ENCODE assay signal across 8 cellular contexts in genomic region chr2:174012347-174013309, GRCh38. TPM values are rescaled to one million over a fixed set of nuclear protein-coding genes. Genes with fewer than 3 reads are reported as not detected.
DNase-seq lines count a peak whose midpoint lies in the region; TF ChIP-seq lines count a peak whose summit lies in the region.

No MANE protein-coding gene starts in this region.

- no peak overlapping the region for H2BK12ac ChIP-seq in neuronal stem cell (ENCODE audit: low read length)

- H2BK120ac ChIP-seq in neuronal stem cell (ENCODE audit: low read depth, low read length): peak overlapping the region; percentile 95

- H2BK15ac ChIP-seq in neuronal stem cell (ENCODE audit: low read length): peak overlapping the region; percentile 92

- H4K8ac ChIP-seq in neuronal stem cell (ENCODE audit: low read depth, low read length): peak overlapping the region; percentile 97

- H3K4me1 ChIP-seq in neuronal stem cell (ENCODE audit: control insufficient read depth in 2 of 2, insufficient read depth in 1 of 2, low read depth in 1 of 2, low read length in 2 of 2): peaks cover 0 to 9% of the 10 kb centered on the region in 2 donors

- no peaks in the 10 kb centered on the region for H3K9me3 ChIP-seq in neuronal stem cell (replicated peaks in 1 of 2; ENCODE audit: control insufficient read depth in 2 of 2, insufficient read depth in 1 of 2, low read depth in 1 of 2, low read length in 2 of 2)

- no peaks in the 10 kb centered on the region for H3K79me1 ChIP-seq in neuronal stem cell (ENCODE audit: low read depth, low read length)

- no peak for TF ChIP-seq CTCF in fibroblast of villous mesenchyme (IDR thresholded peaks at IDR 0.05; ENCODE audit: insufficient read depth, low read depth, low read length)

- peaks cover 0 to 3% (median 0%) of the 10 kb centered on the region in 3 experiments for H3K27me3 ChIP-seq in neuronal stem cell (ENCODE audit: control insufficient read depth in 3 of 3, insufficient read depth in 3 of 3, low read depth in 1 of 3, low read length in 3 of 3)

- H3K4me2 ChIP-seq in neuronal stem cell (ENCODE audit: insufficient read depth, low read length, poor library complexity, severe bottlenecking): peak overlapping the region; percentile 57

- H3K4ac ChIP-seq in neuronal stem cell (ENCODE audit: low read length): peak overlapping the region; percentile 71

- no CpG with 5 or more reads among the region's 56 CpGs for WGBS in neuronal stem cell (ENCODE audit: extremely low coverage in 2 of 2, insufficient read length in 2 of 2, insufficient replicate concordance in 1 of 2), 2 donors

- peak; percentile 80 for DNase-seq in AG20443 (ENCODE audit: low spot score)
- peak; percentile 48 for DNase-seq in HPDE6-E6E7 (ENCODE audit: extremely low spot score)
- DNase-seq in activated effector memory CD4-positive, alpha-beta T cell treated with anti-CD3 and anti-CD28 coated beads, Interleukin-2, amount 50 U/mL, for 16 hours: peak; percentile 73
- peak; percentile 76 for DNase-seq in fibroblast of villous mesenchyme (ENCODE audit: low read depth)
- DNase-seq in neuronal stem cell (ENCODE audit: low spot score): no peak
- peak; percentile 83 for DNase-seq in ureter (ENCODE audit: low spot score)
- no peak for DNase-seq in DMS 273 (lab: John Stamatoyannopoulos, UW; ENCODE audit: unreplicated experiment)
- DNase-seq in NK-92 (lab: John Stamatoyannopoulos, UW; ENCODE audit: unreplicated experiment): no peak

- no peak overlapping the region for H3K27ac ChIP-seq in neuronal stem cell (replicated peaks; ENCODE audit: low read length)

- peak overlapping the region; percentile 98 for H2AK5ac ChIP-seq in neuronal stem cell (ENCODE audit: low read depth, low read length)

- no peak overlapping the region for H3K9ac ChIP-seq in neuronal stem cell (ENCODE audit: low read depth, low read length, poor library complexity)

- peak overlapping the region; percentile 96 for H3K18ac ChIP-seq in neuronal stem cell (ENCODE audit: low read length)

- H4K91ac ChIP-seq in neuronal stem cell (ENCODE audit: low read depth, low read length, poor library complexity): no peak overlapping the region

- H3K4me3 ChIP-seq in fibroblast of villous mesenchyme (ENCODE audit: low read depth, low read length): peak overlapping the region; percentile 55
- H3K4me3 ChIP-seq in neuronal stem cell (ENCODE audit: low read length in 2 of 2): no peak overlapping the region

- peak overlapping the region; percentile 62 for H2AFZ ChIP-seq in neuronal stem cell (ENCODE audit: low read length)

- peak overlapping the region; percentile 68 for H2BK5ac ChIP-seq in neuronal stem cell (ENCODE audit: low read length)

- H3K36me3 ChIP-seq in neuronal stem cell (replicated peaks in 1 of 2; ENCODE audit: control insufficient read depth in 2 of 2, insufficient read depth in 2 of 2, low read length in 2 of 2): no peaks in the 10 kb centered on the region

- no peak overlapping the region for H3K14ac ChIP-seq in neuronal stem cell (ENCODE audit: low read length)

- peak overlapping the region; percentile 71 for H3K23ac ChIP-seq in neuronal stem cell (ENCODE audit: low read depth, low read length, poor library complexity)

RNA-seq across cellular contexts. Expression of gene SP3, which starts 47.5 kb away (rescaled TPM):
- 87.0 and 129 TPM in 2 replicates for total RNA-seq in fibroblast of villous mesenchyme
- polyA plus RNA-seq in neuronal stem cell (2013, experiment 1 of 2): 43.6 TPM
- polyA plus RNA-seq in neuronal stem cell (2013, experiment 2 of 2): 45.7 TPM
- total RNA-seq in ureter: 104 TPM

Comparison
In these comparisons a context has a peak if more than half of its experiments do, and no peak if none do; other contexts are left out.
1. DNase-seq: peak in AG20443 (single experiment), HPDE6-E6E7 (single experiment), activated effector memory CD4-positive, alpha-beta T cell treated with anti-CD3 and anti-CD28 coated beads, Interleukin-2, amount 50 U/mL, for 16 hours (single experiment), fibroblast of villous mesenchyme (single experiment) and ureter (single experiment); none in neuronal stem cell (single experiment), DMS 273 (single experiment) and NK-92 (single experiment).